ENCODE assay signal across 8 cellular contexts in the genomic region with DNA sequence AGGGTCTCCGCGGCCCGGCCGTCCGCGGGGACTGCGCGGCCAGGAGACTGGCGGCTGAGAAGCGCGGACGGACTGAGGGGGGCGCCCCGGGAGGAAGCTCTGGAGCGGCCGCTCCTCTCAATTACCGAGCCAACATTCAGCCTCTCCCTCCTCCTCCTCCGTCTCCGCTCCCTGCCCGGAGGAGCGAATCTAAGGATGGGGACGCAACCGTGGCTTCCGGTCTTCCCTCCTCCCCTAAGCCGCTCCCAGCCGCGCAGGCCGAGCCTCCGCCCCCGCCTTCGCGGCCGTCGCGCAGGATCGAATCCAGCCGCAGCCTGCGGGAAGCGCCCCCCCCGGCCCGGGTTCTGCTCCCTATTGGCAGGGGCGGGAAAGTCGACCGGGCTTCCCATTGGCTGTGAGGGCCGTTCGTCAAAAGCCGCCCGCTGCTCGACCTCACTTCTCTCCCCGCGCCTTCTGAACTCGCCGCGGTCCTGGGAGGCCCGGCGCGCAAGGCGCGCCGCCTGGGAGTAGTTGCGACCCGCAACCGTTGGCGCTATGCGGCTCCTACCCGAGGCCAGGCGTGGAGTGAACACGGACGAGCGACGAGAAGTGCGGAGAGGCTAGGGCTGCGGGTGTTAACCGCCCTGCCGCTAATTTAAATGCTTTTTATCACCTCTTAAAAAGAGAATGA. TPM values are rescaled to one million over a fixed set of nuclear protein-coding genes. Genes with fewer than 3 reads are reported as not detected.
DNase-seq lines count a peak whose midpoint lies in the region; ATAC-seq and TF ChIP-seq lines count a peak whose summit lies in the region.

TSS of gene HNRNPLL (minus strand) at position 197 of the 670 bp plus-strand sequence. CDS start 302 bp downstream, outside the sequence.

- no peaks in the 10 kb centered on the region for H3K27me3 ChIP-seq in kidney epithelial cell (ENCODE audit: control insufficient read depth, insufficient read depth, low read length)

- TF ChIP-seq CTCF in AG09309 (IDR thresholded peaks at IDR 0.05; ENCODE audit: control insufficient read depth, insufficient read depth, low read depth, low read length, missing control alignments) (no peak), choroid plexus epithelial cell (conservative IDR thresholded peaks at IDR 0.05; ENCODE audit: low read depth, low read length) (no peak), kidney epithelial cell (IDR thresholded peaks at IDR 0.05; ENCODE audit: insufficient read depth, low read length, poor library complexity, severe bottlenecking) (no peak)

- peak; percentile 50 for ATAC-seq in GM19043 (IDR thresholded peaks at IDR 0.05; ENCODE audit: low read depth, unreplicated experiment)
- ATAC-seq in HG03432 (IDR thresholded peaks at IDR 0.05; ENCODE audit: unreplicated experiment) = peak; percentile 80

- no peaks in the 10 kb centered on the region for H3K36me3 ChIP-seq in kidney epithelial cell (ENCODE audit: control insufficient read depth, insufficient read depth, low read length)

- DNase-seq in AG09309 (ENCODE audit: low read depth) = peak; percentile 89
- DNase-seq in NCI-H510A treated with DMSO at 0.1 percent for 48 hours (lab: John Stamatoyannopoulos, UW) = peak; percentile 94
- peak; percentile 94 to 95 for DNase-seq in activated CD4-positive, alpha-beta T cell treated with anti-CD3 and anti-CD28 coated beads for 4 hours
- peak; percentile 99 for DNase-seq in choroid plexus epithelial cell (ENCODE audit: low read depth)
- DNase-seq in kidney epithelial cell (ENCODE audit: low read depth) = no peak
- peak; percentile 99 for DNase-seq in stimulated activated CD4-positive, alpha-beta T cell treated with anti-CD3 and anti-CD28 coated beads, Interleukin-15, amount 100 ng/mL, for 24 hours

- H3K4me3 ChIP-seq in AG09309 (ENCODE audit: control insufficient read depth, low read depth, low read length) (peak within 1 kb of the TSS; percentile 73), choroid plexus epithelial cell (ENCODE audit: low read depth, low read length) (peak within 1 kb of the TSS; percentile 88), kidney epithelial cell (ENCODE audit: low read depth, low read length) (peak within 1 kb of the TSS; percentile 93)

RNA-seq across cellular contexts. Expression of gene HNRNPLL, which starts in this region (rescaled TPM):
- total RNA-seq in kidney epithelial cell = 29.7 and 39.2 TPM in 2 replicates
